8 cellular contexts compared by ENCODE assay signal in genomic region chr18:11654736-11655604, GRCh38. TPM values are rescaled to one million over a fixed set of nuclear protein-coding genes. Genes with fewer than 3 reads are reported as not detected.
DNase-seq lines count a peak whose midpoint lies in the region; ATAC-seq and TF ChIP-seq lines count a peak whose summit lies in the region.

No MANE protein-coding gene starts in this region.

- TF ChIP-seq CTCF in omental fat pad (IDR thresholded peaks at IDR 0.05) (peak in 1 of 3 donors; percentile 28), uterus (IDR thresholded peaks at IDR 0.05) (peak; percentile 41 to 62 (median 52))

- H3K4me3 ChIP-seq in uterus = no peak overlapping the region

- H3K36me3 Mint-ChIP-seq in activated T-cell treated with anti-CD3 and anti-CD28 coated beads, Interleukin-2, amount 50 U/mL, for 4 hours (ENCODE audit: insufficient read depth) = no peaks in the 10 kb centered on the region

- peak in 1 of 2 donors; percentile 59 for ATAC-seq in activated T-cell treated with anti-CD3 and anti-CD28 coated beads, Interleukin-2, amount 50 U/mL, for 4 hours
- ATAC-seq in omental fat pad (ENCODE audit: low FRiP score) (peak; percentile 74), GM18873 (IDR thresholded peaks at IDR 0.05; ENCODE audit: low FRiP score, unreplicated experiment) (no peak)

- H3K36me3 ChIP-seq in uterus = no peaks in the 10 kb centered on the region

- H3K4me1 ChIP-seq in uterus = no peaks in the 10 kb centered on the region

- no peaks in the 10 kb centered on the region for H3K9me3 ChIP-seq in uterus

- no peak overlapping the region for H3K4me3 Mint-ChIP-seq in activated T-cell treated with anti-CD3 and anti-CD28 coated beads, Interleukin-2, amount 50 U/mL, for 4 hours

- H3K27me3 ChIP-seq in uterus = no peaks in the 10 kb centered on the region

- intact Hi-C loops in uterus (cut with DNase I; ENCODE audit: low total_unique reads) = loop anchor here (10.0 kb wide), 1 partner anchor 380 kb away; no protein-coding TSS in a partner anchor

- peaks cover under 1% of the 10 kb centered on the region for H3K9me3 Mint-ChIP-seq in activated T-cell treated with anti-CD3 and anti-CD28 coated beads, Interleukin-2, amount 50 U/mL, for 4 hours

- H3K27me3 Mint-ChIP-seq in activated T-cell treated with anti-CD3 and anti-CD28 coated beads, Interleukin-2, amount 50 U/mL, for 4 hours (ENCODE audit: low read depth) = peaks cover 52% of the 10 kb centered on the region

- TF ChIP-seq POLR2A in uterus (IDR thresholded peaks at IDR 0.05) = no peak

- H3K27ac ChIP-seq in uterus = no peak overlapping the region

- H3K4me1 Mint-ChIP-seq in activated T-cell treated with anti-CD3 and anti-CD28 coated beads, Interleukin-2, amount 50 U/mL, for 4 hours (ENCODE audit: low read depth) = peaks cover 4% of the 10 kb centered on the region

- DNase-seq in NCI-H2196 (lab: John Stamatoyannopoulos, UW; ENCODE audit: unreplicated experiment) (peak; percentile 58), NCI-H2196 treated with DMSO at 0.1 percent for 48 hours (lab: John Stamatoyannopoulos, UW; ENCODE audit: unreplicated experiment) (no peak), NCI-H460 (ENCODE audit: extremely low read depth, low read depth) (peak; percentile 27), germinal center (ENCODE audit: low spot score) (peak; percentile 70), omental fat pad (ENCODE audit: low spot score) (peak; percentile 38), uterus (peak in 1 of 2 donors; percentile 37)
- DNase-seq in activated T-cell treated with anti-CD3 and anti-CD28 coated beads, Interleukin-2, amount 50 U/mL, for 4 hours = peak; percentile 21

RNA-seq across cellular contexts. Expression of gene GNAL, which starts 34.1 kb away (rescaled TPM):
- 8.6 TPM in 2 replicates for total RNA-seq in NCI-H460 (2014; rRNA removed; shearing (Covaris generic))
- 2.3 and 2.4 TPM in 2 replicates for polyA plus RNA-seq in NCI-H460 (2014; cell fraction: nucleus; rRNA removed)
- under 1 TPM; 0.13 to 0.35 (median 0.24) TPM for total RNA-seq in activated T-cell treated with anti-CD3 and anti-CD28 coated beads, Interleukin-2, amount 50 U/mL, for 4 hours
- total RNA-seq in omental fat pad = 10 to 100 TPM in 1 of 4 donors, 1 to 10 TPM in 3; 1.9 to 12.8 (median 7.0) TPM
- 10 to 100 TPM in 3 of 4 donors, 1 to 10 TPM in 1; 4.6 to 20.2 (median 13.8) TPM for total RNA-seq in uterus

RNA-seq across cellular contexts. Expression of gene SLC35G4, which starts 45.6 kb away (rescaled TPM):
- total RNA-seq in NCI-H460 (2014; rRNA removed; shearing (Covaris generic)) = not detected in 2 replicates
- polyA plus RNA-seq in NCI-H460 (2014; cell fraction: nucleus; rRNA removed) = not detected in 2 replicates
- not detected for total RNA-seq in activated T-cell treated with anti-CD3 and anti-CD28 coated beads, Interleukin-2, amount 50 U/mL, for 4 hours
- not detected for total RNA-seq in omental fat pad
- total RNA-seq in uterus = not detected
